Comparison of ENCODE assay signal across 8 cellular contexts in genomic region chr19:48962029-48962848, GRCh38. TPM values are rescaled to one million over a fixed set of nuclear protein-coding genes. Genes with fewer than 3 reads are reported as not detected.
DNase-seq lines count a peak whose midpoint lies in the region; ATAC-seq, FAIRE-seq and TF ChIP-seq lines count a peak whose summit lies in the region.

No MANE protein-coding gene starts in this region.

- DNase-seq in GM18507 (ENCODE audit: extremely low spot score, insufficient read length, low read depth) (no peak), SIG-M5 (lab: John Stamatoyannopoulos, UW) (peak; percentile 24), brain microvascular endothelial cell (no peak), right lobe of liver (peak; percentile 91 to 94 (median 91)), substantia nigra (lab: John Stamatoyannopoulos, UW) (peak in 21 of 49 donors; percentile 12 to 55 (median 25))

- H3K4me1 ChIP-seq in right lobe of liver: peaks cover 0 to 19% (median 0%) of the 10 kb centered on the region in 4 donors

- FAIRE-seq in GM18507 (lab: Jason Lieb, UNC): peak; percentile 91

- intact Hi-C loops in right lobe of liver (cut with DNase I): loop anchor here in 1 of 2 donors (10.0 kb wide), 1 partner anchor 57 kb away; the partner anchor contains the start of gene NUCB1

- H3K27ac ChIP-seq in brain microvascular endothelial cell (peak overlapping the region; percentile 15), right lobe of liver (peak overlapping the region; percentile 97 to 99 (median 98)), substantia nigra (ENCODE audit: low read depth, low read length, poor library complexity, severe bottlenecking) (peak overlapping the region; percentile 96)

- peaks cover 24% of the 10 kb centered on the region for H3K36me3 ChIP-seq in brain microvascular endothelial cell (replicated peaks)
- H3K36me3 ChIP-seq in right lobe of liver: peaks cover 0 to 18% (median 1%) of the 10 kb centered on the region in 4 donors

- TF ChIP-seq CTCF in brain microvascular endothelial cell (IDR thresholded peaks at IDR 0.05; ENCODE audit: low read depth, low read length, missing control alignments): no peak
- no peak for TF ChIP-seq CTCF in right lobe of liver (IDR thresholded peaks at IDR 0.05)

- no peaks in the 10 kb centered on the region for H3K27me3 ChIP-seq in brain microvascular endothelial cell (replicated peaks)
- H3K27me3 ChIP-seq in right lobe of liver: no peaks in the 10 kb centered on the region

- in situ Hi-C loops in brain microvascular endothelial cell (cut with HindIII; ENCODE audit: low pct_ligation_motif_present, low sequenced_read_pairs): no loop called here

- H3K9me3 ChIP-seq in right lobe of liver: no peaks in the 10 kb centered on the region

- peak; percentile 83 for TF ChIP-seq POLR2A in right lobe of liver (IDR thresholded peaks at IDR 0.05)

- WGBS in right lobe of liver (ENCODE audit: insufficient coverage, low coverage, low lambda C conversion rate, missing lambda C conversion rate): 39% methylated on average over 15 of the region's 22 CpGs

- peak; percentile 39 for ATAC-seq in HG03095 (IDR thresholded peaks at IDR 0.05; ENCODE audit: unreplicated experiment)
- ATAC-seq in right lobe of liver: peak; percentile 35 to 63 (median 50)
- ATAC-seq in GM19452 (IDR thresholded peaks at IDR 0.05; ENCODE audit: unreplicated experiment): no peak
- ATAC-seq in GM18520 (IDR thresholded peaks at IDR 0.05; ENCODE audit: unreplicated experiment): no peak

- H3K4me3 ChIP-seq in brain microvascular endothelial cell (ENCODE audit: low read depth, low read length) (no peak overlapping the region), right lobe of liver (peak overlapping the region in 2 of 3 donors; percentile 44 to 87)

RNA-seq across cellular contexts. Expression of gene FTL, which starts 2.9 kb away (rescaled TPM):
- over 10,000 TPM in 3 of 6 experiments, 1,000 to 10,000 TPM in 3; 5,005 to 19,229 (median 10,447) TPM for total RNA-seq in right lobe of liver

RNA-seq across cellular contexts. Expression of gene BAX, which starts 7.6 kb away (rescaled TPM):
- 10 to 100 TPM; 15.9 to 54.1 (median 30.8) TPM for total RNA-seq in right lobe of liver

RNA-seq across cellular contexts. Expression of gene DHDH, which starts 28.7 kb away (rescaled TPM):
- under 1 TPM in 1 of 6 experiments, not detected in 5; 0.29 TPM for total RNA-seq in right lobe of liver

RNA-seq across cellular contexts. Expression of gene GYS1, which starts 30.9 kb away (rescaled TPM):
- total RNA-seq in right lobe of liver: 10 to 100 TPM in 2 of 6 experiments, 1 to 10 TPM in 4; 4.7 to 12.5 (median 8.9) TPM

RNA-seq across cellular contexts. Expression of gene RUVBL2, which starts 31.4 kb away (rescaled TPM):
- 10 to 100 TPM; 22.8 to 66.7 (median 32.3) TPM for total RNA-seq in right lobe of liver

Comparison
In these comparisons a context has a peak if more than half of its experiments do, and no peak if none do; other contexts are left out.
1. DNase-seq: peak in SIG-M5 (single experiment) and right lobe of liver (3 of 3); none in GM18507 (single experiment) and brain microvascular endothelial cell (single experiment).
2. ATAC-seq: peak in HG03095 (single experiment) and right lobe of liver (4 of 4); none in GM19452 (single experiment) and GM18520 (single experiment).
3. H3K27ac ChIP-seq: peak in every context shown above with its lines; median percentile 98 in right lobe of liver; 96 in substantia nigra; 15 in brain microvascular endothelial cell.